ENCODE assay signal across 1 cellular context in the genomic region with DNA sequence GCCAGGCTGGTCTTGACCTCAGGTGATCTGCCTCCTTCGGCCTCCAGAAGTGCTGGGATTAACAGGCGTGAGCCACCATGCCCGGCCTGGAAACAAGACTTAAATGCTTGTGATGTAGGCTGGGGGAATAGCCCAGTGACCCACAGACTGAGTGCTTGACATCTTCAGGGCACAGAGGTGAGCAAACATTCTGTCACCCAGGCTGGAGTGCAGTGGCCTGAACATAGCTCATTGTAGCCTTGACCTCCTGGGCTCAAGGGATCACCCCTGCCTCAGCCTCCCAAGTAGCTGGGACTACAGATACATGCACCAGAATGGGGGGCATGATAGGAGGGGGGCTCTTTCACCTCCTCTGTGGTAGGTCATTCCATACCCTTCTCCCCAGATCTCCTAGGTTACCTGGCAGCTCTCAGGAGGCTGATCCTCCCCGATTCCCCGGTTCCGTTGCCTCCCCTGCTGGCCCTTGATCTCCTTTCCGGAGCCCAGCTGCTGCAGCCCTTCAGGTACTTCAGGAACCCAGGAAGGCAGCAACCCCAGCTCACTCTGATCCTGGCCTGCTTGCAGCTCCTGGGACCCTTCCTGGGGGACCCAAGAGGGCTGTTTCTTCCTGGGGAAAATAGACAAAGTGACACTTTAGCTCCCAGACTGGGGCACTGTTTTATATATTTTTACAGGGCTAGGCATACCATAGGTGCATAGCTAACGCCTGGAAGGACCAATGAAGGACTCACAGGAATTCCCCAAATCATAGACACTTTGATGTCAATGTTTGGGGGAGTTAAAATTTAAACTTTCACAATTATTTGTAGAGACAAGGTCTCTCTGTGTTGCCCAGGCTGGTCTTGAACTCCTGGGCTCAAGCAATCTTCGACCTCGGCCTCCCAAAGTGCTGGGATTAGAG.
A peak's percentile ranks its signal among the peaks of the same experiment; 100 is the strongest.
TF ChIP-seq lines count a peak whose summit lies in the region.

No MANE protein-coding gene starts in this region.

TF ChIP-seq in HepG2, 621 proteins besides CTCF, POLR2A, EP300 and RAD21 (continued from another document):
- TF ChIP-seq, protein P1, sequence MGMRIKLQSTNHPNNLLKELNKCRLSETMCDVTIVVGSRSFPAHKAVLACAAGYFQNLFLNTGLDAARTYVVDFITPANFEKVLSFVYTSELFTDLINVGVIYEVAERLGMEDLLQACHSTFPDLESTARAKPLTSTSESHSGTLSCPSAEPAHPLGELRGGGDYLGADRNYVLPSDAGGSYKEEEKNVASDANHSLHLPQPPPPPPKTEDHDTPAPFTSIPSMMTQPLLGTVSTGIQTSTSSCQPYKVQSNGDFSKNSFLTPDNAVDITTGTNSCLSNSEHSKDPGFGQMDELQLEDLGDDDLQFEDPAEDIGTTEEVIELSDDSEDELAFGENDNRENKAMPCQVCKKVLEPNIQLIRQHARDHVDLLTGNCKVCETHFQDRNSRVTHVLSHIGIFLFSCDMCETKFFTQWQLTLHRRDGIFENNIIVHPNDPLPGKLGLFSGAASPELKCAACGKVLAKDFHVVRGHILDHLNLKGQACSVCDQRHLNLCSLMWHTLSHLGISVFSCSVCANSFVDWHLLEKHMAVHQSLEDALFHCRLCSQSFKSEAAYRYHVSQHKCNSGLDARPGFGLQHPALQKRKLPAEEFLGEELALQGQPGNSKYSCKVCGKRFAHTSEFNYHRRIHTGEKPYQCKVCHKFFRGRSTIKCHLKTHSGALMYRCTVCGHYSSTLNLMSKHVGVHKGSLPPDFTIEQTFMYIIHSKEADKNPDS (CRISPR knock-in tag; IDR thresholded peaks at IDR 0.05): no peak
- TF ChIP-seq, protein P2, sequence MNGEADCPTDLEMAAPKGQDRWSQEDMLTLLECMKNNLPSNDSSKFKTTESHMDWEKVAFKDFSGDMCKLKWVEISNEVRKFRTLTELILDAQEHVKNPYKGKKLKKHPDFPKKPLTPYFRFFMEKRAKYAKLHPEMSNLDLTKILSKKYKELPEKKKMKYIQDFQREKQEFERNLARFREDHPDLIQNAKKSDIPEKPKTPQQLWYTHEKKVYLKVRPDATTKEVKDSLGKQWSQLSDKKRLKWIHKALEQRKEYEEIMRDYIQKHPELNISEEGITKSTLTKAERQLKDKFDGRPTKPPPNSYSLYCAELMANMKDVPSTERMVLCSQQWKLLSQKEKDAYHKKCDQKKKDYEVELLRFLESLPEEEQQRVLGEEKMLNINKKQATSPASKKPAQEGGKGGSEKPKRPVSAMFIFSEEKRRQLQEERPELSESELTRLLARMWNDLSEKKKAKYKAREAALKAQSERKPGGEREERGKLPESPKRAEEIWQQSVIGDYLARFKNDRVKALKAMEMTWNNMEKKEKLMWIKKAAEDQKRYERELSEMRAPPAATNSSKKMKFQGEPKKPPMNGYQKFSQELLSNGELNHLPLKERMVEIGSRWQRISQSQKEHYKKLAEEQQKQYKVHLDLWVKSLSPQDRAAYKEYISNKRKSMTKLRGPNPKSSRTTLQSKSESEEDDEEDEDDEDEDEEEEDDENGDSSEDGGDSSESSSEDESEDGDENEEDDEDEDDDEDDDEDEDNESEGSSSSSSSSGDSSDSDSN (CRISPR knock-in tag; IDR thresholded peaks at IDR 0.05): peak; percentile 44; the same call in 1 of the 2 replicates
- peak; percentile 70; the same call in 1 of the 2 replicates for TF ChIP-seq MEIS1 (CRISPR knock-in tag; IDR thresholded peaks at IDR 0.05; ENCODE audit: borderline replicate concordance)
- 0 out of 2 replicates have a peak, but pooled peaks have one; percentile 30 for TF ChIP-seq TCF7 (IDR thresholded peaks at IDR 0.05; ENCODE audit: low read depth)
- peak; percentile 38; the same call in 1 of the 2 replicates for TF ChIP-seq HDAC2 (CRISPR knock-in tag; IDR thresholded peaks at IDR 0.05)
- TF ChIP-seq ZNF605 (CRISPR knock-in tag; IDR thresholded peaks at IDR 0.05): peak; percentile 23; the same call in 1 of the 2 replicates
- TF ChIP-seq ZNF292 (CRISPR knock-in tag; IDR thresholded peaks at IDR 0.05; ENCODE audit: borderline replicate concordance, low read depth): peak; percentile 78
- no peak for TF ChIP-seq TOE1 (CRISPR knock-in tag; IDR thresholded peaks at IDR 0.05)
- no peak; the same call in 1 of the 2 replicates for TF ChIP-seq ZMYM3 (CRISPR knock-in tag; IDR thresholded peaks at IDR 0.05)
- no peak for TF ChIP-seq MXD4 (CRISPR knock-in tag; IDR thresholded peaks at IDR 0.05)
- TF ChIP-seq NR2F1 (CRISPR knock-in tag; IDR thresholded peaks at IDR 0.05): peak; percentile 52 to 63; a peak in 2 of 4 replicates
- TF ChIP-seq CBX1 (IDR thresholded peaks at IDR 0.05; ENCODE audit: low read depth): no peak
- peak; percentile 92; the same call in 1 of the 2 replicates for TF ChIP-seq RELA (CRISPR knock-in tag; IDR thresholded peaks at IDR 0.05)
- TF ChIP-seq PHF21A (CRISPR knock-in tag; IDR thresholded peaks at IDR 0.05): peak; percentile 44; the same call in 1 of the 2 replicates
- TF ChIP-seq CBFB (CRISPR knock-in tag; IDR thresholded peaks at IDR 0.05): no peak
- TF ChIP-seq, protein P3, sequence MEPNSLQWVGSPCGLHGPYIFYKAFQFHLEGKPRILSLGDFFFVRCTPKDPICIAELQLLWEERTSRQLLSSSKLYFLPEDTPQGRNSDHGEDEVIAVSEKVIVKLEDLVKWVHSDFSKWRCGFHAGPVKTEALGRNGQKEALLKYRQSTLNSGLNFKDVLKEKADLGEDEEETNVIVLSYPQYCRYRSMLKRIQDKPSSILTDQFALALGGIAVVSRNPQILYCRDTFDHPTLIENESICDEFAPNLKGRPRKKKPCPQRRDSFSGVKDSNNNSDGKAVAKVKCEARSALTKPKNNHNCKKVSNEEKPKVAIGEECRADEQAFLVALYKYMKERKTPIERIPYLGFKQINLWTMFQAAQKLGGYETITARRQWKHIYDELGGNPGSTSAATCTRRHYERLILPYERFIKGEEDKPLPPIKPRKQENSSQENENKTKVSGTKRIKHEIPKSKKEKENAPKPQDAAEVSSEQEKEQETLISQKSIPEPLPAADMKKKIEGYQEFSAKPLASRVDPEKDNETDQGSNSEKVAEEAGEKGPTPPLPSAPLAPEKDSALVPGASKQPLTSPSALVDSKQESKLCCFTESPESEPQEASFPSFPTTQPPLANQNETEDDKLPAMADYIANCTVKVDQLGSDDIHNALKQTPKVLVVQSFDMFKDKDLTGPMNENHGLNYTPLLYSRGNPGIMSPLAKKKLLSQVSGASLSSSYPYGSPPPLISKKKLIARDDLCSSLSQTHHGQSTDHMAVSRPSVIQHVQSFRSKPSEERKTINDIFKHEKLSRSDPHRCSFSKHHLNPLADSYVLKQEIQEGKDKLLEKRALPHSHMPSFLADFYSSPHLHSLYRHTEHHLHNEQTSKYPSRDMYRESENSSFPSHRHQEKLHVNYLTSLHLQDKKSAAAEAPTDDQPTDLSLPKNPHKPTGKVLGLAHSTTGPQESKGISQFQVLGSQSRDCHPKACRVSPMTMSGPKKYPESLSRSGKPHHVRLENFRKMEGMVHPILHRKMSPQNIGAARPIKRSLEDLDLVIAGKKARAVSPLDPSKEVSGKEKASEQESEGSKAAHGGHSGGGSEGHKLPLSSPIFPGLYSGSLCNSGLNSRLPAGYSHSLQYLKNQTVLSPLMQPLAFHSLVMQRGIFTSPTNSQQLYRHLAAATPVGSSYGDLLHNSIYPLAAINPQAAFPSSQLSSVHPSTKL (CRISPR knock-in tag; IDR thresholded peaks at IDR 0.05): peak; percentile 39
- TF ChIP-seq, protein P4, sequence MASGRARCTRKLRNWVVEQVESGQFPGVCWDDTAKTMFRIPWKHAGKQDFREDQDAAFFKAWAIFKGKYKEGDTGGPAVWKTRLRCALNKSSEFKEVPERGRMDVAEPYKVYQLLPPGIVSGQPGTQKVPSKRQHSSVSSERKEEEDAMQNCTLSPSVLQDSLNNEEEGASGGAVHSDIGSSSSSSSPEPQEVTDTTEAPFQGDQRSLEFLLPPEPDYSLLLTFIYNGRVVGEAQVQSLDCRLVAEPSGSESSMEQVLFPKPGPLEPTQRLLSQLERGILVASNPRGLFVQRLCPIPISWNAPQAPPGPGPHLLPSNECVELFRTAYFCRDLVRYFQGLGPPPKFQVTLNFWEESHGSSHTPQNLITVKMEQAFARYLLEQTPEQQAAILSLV (CRISPR knock-in tag; IDR thresholded peaks at IDR 0.05; ENCODE audit: borderline replicate concordance): no peak
- TF ChIP-seq DR1 (CRISPR knock-in tag; IDR thresholded peaks at IDR 0.05): no peak
- no peak for TF ChIP-seq ZNF589 (CRISPR knock-in tag; conservative IDR thresholded peaks at IDR 0.05)
- TF ChIP-seq, protein P5, sequence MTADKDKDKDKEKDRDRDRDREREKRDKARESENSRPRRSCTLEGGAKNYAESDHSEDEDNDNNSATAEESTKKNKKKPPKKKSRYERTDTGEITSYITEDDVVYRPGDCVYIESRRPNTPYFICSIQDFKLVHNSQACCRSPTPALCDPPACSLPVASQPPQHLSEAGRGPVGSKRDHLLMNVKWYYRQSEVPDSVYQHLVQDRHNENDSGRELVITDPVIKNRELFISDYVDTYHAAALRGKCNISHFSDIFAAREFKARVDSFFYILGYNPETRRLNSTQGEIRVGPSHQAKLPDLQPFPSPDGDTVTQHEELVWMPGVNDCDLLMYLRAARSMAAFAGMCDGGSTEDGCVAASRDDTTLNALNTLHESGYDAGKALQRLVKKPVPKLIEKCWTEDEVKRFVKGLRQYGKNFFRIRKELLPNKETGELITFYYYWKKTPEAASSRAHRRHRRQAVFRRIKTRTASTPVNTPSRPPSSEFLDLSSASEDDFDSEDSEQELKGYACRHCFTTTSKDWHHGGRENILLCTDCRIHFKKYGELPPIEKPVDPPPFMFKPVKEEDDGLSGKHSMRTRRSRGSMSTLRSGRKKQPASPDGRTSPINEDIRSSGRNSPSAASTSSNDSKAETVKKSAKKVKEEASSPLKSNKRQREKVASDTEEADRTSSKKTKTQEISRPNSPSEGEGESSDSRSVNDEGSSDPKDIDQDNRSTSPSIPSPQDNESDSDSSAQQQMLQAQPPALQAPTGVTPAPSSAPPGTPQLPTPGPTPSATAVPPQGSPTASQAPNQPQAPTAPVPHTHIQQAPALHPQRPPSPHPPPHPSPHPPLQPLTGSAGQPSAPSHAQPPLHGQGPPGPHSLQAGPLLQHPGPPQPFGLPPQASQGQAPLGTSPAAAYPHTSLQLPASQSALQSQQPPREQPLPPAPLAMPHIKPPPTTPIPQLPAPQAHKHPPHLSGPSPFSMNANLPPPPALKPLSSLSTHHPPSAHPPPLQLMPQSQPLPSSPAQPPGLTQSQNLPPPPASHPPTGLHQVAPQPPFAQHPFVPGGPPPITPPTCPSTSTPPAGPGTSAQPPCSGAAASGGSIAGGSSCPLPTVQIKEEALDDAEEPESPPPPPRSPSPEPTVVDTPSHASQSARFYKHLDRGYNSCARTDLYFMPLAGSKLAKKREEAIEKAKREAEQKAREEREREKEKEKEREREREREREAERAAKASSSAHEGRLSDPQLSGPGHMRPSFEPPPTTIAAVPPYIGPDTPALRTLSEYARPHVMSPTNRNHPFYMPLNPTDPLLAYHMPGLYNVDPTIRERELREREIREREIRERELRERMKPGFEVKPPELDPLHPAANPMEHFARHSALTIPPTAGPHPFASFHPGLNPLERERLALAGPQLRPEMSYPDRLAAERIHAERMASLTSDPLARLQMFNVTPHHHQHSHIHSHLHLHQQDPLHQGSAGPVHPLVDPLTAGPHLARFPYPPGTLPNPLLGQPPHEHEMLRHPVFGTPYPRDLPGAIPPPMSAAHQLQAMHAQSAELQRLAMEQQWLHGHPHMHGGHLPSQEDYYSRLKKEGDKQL (CRISPR knock-in tag; IDR thresholded peaks at IDR 0.05; ENCODE audit: low read depth): no peak
- 0 out of 2 replicates have a peak, but pooled peaks have one; percentile 14 for TF ChIP-seq ZFY (CRISPR knock-in tag; IDR thresholded peaks at IDR 0.05)
- TF ChIP-seq, protein P6, sequence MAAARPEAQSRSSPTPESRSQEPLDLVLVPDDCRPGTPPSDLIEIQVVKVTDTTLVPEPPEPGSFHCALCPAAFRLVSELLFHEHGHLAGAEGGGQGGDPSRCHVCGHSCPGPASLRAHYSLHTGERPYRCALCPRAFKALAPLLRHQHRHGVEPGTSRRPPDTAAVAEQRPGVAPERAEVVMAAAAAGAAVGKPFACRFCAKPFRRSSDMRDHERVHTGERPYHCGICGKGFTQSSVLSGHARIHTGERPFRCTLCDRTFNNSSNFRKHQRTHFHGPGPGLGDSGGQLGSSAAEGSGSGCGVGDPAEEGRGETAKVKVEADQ (CRISPR knock-in tag; IDR thresholded peaks at IDR 0.05; ENCODE audit: borderline replicate concordance): no peak
- peak; percentile 35; the same call in 1 of the 2 replicates for TF ChIP-seq ZBTB7B (CRISPR knock-in tag; IDR thresholded peaks at IDR 0.05)
- TF ChIP-seq STAG1 (CRISPR knock-in tag; IDR thresholded peaks at IDR 0.05): 0 out of 2 replicates have a peak, but pooled peaks have one; percentile 10
- TF ChIP-seq ZFP62 (CRISPR knock-in tag; IDR thresholded peaks at IDR 0.05): no peak
- TF ChIP-seq ZNF768 (CRISPR knock-in tag; IDR thresholded peaks at IDR 0.05): peak; percentile 33; the same call in 1 of the 2 replicates
- TF ChIP-seq ZFP36L1 (CRISPR knock-in tag; IDR thresholded peaks at IDR 0.05): no peak
- TF ChIP-seq PHF8 (CRISPR knock-in tag; IDR thresholded peaks at IDR 0.05): peak; percentile 33; the same call in 1 of the 2 replicates
- no peak for TF ChIP-seq BORCS8-MEF2B (CRISPR knock-in tag; IDR thresholded peaks at IDR 0.05)
- no peak for TF ChIP-seq ZNF549 (CRISPR knock-in tag; IDR thresholded peaks at IDR 0.05)
- TF ChIP-seq KDM6A (CRISPR knock-in tag; IDR thresholded peaks at IDR 0.05; ENCODE audit: low read depth): no peak
- TF ChIP-seq LCORL (IDR thresholded peaks at IDR 0.05): no peak
- TF ChIP-seq LCORL (CRISPR knock-in tag; IDR thresholded peaks at IDR 0.05): no peak
TF ChIP-seq in HepG2: peak in this region for 39.
